1 cellular context compared by ENCODE assay signal in genomic region chr6:35258336-35258735, GRCh38.
TF ChIP-seq lines count a peak whose summit lies in the region.

No MANE protein-coding gene starts in this region.

TF ChIP-seq in IMR-90, 13 proteins besides CTCF, POLR2A, EP300 and RAD21:
- TF ChIP-seq CEBPB (IDR thresholded peaks at IDR 0.05; ENCODE audit: low read depth, low read length), result no peak
